ENCODE assay signal across 19 cellular contexts in genomic region chr15:67157779-67158366, GRCh38.
DNase-seq lines count a peak whose midpoint lies in the region; ATAC-seq and TF ChIP-seq lines count a peak whose summit lies in the region.
"Had no signal": no experiment of that assay in that cellular context is flagged by ENCODE, and none has a peak within 500 bp of the region (broad histone marks: within the 10 kb centered on the region; RNA-seq: fewer than 3 reads in every experiment).

No MANE protein-coding gene starts in this region.

- H3K4me3 ChIP-seq in muscle layer of duodenum (ENCODE audit: low read depth in 1 of 2, low read length in 2 of 2) = no peak overlapping the region
- H3K4me3 ChIP-seq in vagina = no peak overlapping the region
- H3K4me3 ChIP-seq in Caco-2 (ENCODE audit: low read depth, low read length) = no peak overlapping the region
- H3K4me3 ChIP-seq: transverse colon had no signal

- H3K9me3 ChIP-seq in muscle layer of duodenum (ENCODE audit: control insufficient read depth in 1 of 2, low read length in 2 of 2) (no peaks in the 10 kb centered on the region), vagina (no peaks in the 10 kb centered on the region), Caco-2 (no peaks in the 10 kb centered on the region)
- H3K9me3 ChIP-seq: transverse colon had no signal

- H3K27me3 ChIP-seq in muscle layer of duodenum (ENCODE audit: low read depth, low read length) (no peaks in the 10 kb centered on the region), vagina (no peaks in the 10 kb centered on the region), Caco-2 (replicated peaks; ENCODE audit: control insufficient read depth, insufficient read depth, low read length) (no peaks in the 10 kb centered on the region)
- H3K27me3 ChIP-seq: transverse colon had no signal

- TF ChIP-seq CTCF in endothelial cell (IDR thresholded peaks at IDR 0.05; ENCODE audit: unreplicated experiment) = no peak
- TF ChIP-seq CTCF in vagina (IDR thresholded peaks at IDR 0.05) = no peak
- no peak for TF ChIP-seq CTCF in Caco-2 (IDR thresholded peaks at IDR 0.05; ENCODE audit: insufficient read depth in 1 of 2, low read depth in 1 of 2, low read length in 1 of 2, severe bottlenecking in 1 of 2, unreplicated experiment in 1 of 2)

- CTCF ChIA-PET in Caco-2 (lab: Charles Lee) = no interaction called here

- peaks cover 7% of the 10 kb centered on the region for H3K36me3 Mint-ChIP-seq in activated naive CD8-positive, alpha-beta T cell
- peaks cover 18% of the 10 kb centered on the region for H3K36me3 Mint-ChIP-seq in activated naive CD8-positive, alpha-beta T cell treated with anti-CD3 and anti-CD28 coated beads for 36 hours
- H3K36me3 Mint-ChIP-seq in endothelial cell (ENCODE audit: low read depth, unreplicated experiment) = no peaks in the 10 kb centered on the region
- H3K36me3 Mint-ChIP-seq in Caco-2 (ENCODE audit: insufficient read depth, unreplicated experiment) = peaks cover 36% of the 10 kb centered on the region

- H3K27ac ChIP-seq in muscle layer of duodenum (ENCODE audit: low read length) = peak overlapping the region; percentile 10
- H3K27ac ChIP-seq in vagina = peak overlapping the region; percentile 67

- POLR2A ChIA-PET in Caco-2 (lab: Charles Lee) = no interaction called here

- intact Hi-C loops in vagina (cut with DNase I) (no loop called here), Caco-2 (cut with micrococcal nuclease; ENCODE audit: unreplicated experiment) (no loop called here)

- ATAC-seq in HG03521 (IDR thresholded peaks at IDR 0.05; ENCODE audit: unreplicated experiment) = no peak
- ATAC-seq: left colon had no signal

- H3K27ac Mint-ChIP-seq in activated naive CD8-positive, alpha-beta T cell = peak overlapping the region; percentile 8
- H3K27ac Mint-ChIP-seq in activated naive CD8-positive, alpha-beta T cell treated with anti-CD3 and anti-CD28 coated beads for 36 hours = no peak overlapping the region
- peak overlapping the region; percentile 62 for H3K27ac Mint-ChIP-seq in endothelial cell (ENCODE audit: unreplicated experiment)
- H3K27ac Mint-ChIP-seq in Caco-2 (ENCODE audit: unreplicated experiment) = no peak overlapping the region

- peaks cover 0 to under 1% of the 10 kb centered on the region in 2 donors for H3K36me3 ChIP-seq in muscle layer of duodenum (ENCODE audit: control insufficient read depth in 1 of 2, insufficient read depth in 2 of 2, low read length in 2 of 2)
- no peaks in the 10 kb centered on the region for H3K36me3 ChIP-seq in vagina
- no peaks in the 10 kb centered on the region; the same call in 1 of the 2 replicates for H3K36me3 ChIP-seq in Caco-2 (ENCODE audit: control insufficient read depth, insufficient read depth, low read length)
- H3K36me3 ChIP-seq: transverse colon had no signal

- TF ChIP-seq POLR2A in vagina (IDR thresholded peaks at IDR 0.05) = no peak

- peaks cover 13% of the 10 kb centered on the region for H3K4me1 Mint-ChIP-seq in activated naive CD8-positive, alpha-beta T cell (ENCODE audit: low read depth)
- peaks cover 9% of the 10 kb centered on the region for H3K4me1 Mint-ChIP-seq in activated naive CD8-positive, alpha-beta T cell treated with anti-CD3 and anti-CD28 coated beads for 36 hours
- H3K4me1 Mint-ChIP-seq in endothelial cell (ENCODE audit: unreplicated experiment) = peaks cover 19% of the 10 kb centered on the region
- H3K4me1 Mint-ChIP-seq in Caco-2 (ENCODE audit: low read depth, unreplicated experiment) = no peaks in the 10 kb centered on the region

- H3K4me1 ChIP-seq in muscle layer of duodenum (ENCODE audit: control insufficient read depth in 1 of 2, insufficient read depth in 2 of 2, low read length in 2 of 2) (no peaks in the 10 kb centered on the region), vagina (peaks cover 55% of the 10 kb centered on the region), Caco-2 (no peaks in the 10 kb centered on the region)

- no peaks in the 10 kb centered on the region for H3K27me3 Mint-ChIP-seq in activated naive CD8-positive, alpha-beta T cell
- no peaks in the 10 kb centered on the region for H3K27me3 Mint-ChIP-seq in activated naive CD8-positive, alpha-beta T cell treated with anti-CD3 and anti-CD28 coated beads for 36 hours
- H3K27me3 Mint-ChIP-seq in endothelial cell (ENCODE audit: unreplicated experiment) = peaks cover 3% of the 10 kb centered on the region
- no peaks in the 10 kb centered on the region for H3K27me3 Mint-ChIP-seq in Caco-2 (ENCODE audit: insufficient read depth, unreplicated experiment)

- BruUV-seq in Caco-2 (replicated peaks; lab: Mats Ljungman, UMichigan) = no TSS peak

- no peaks in the 10 kb centered on the region for H3K9me3 Mint-ChIP-seq in activated naive CD8-positive, alpha-beta T cell (ENCODE audit: low read depth)
- peaks cover 4% of the 10 kb centered on the region for H3K9me3 Mint-ChIP-seq in activated naive CD8-positive, alpha-beta T cell treated with anti-CD3 and anti-CD28 coated beads for 36 hours
- H3K9me3 Mint-ChIP-seq in endothelial cell (ENCODE audit: unreplicated experiment) = no peaks in the 10 kb centered on the region
- no peaks in the 10 kb centered on the region for H3K9me3 Mint-ChIP-seq in Caco-2 (ENCODE audit: unreplicated experiment)

- no peak overlapping the region for H3K4me3 Mint-ChIP-seq in activated naive CD8-positive, alpha-beta T cell
- no peak overlapping the region for H3K4me3 Mint-ChIP-seq in activated naive CD8-positive, alpha-beta T cell treated with anti-CD3 and anti-CD28 coated beads for 36 hours
- H3K4me3 Mint-ChIP-seq in endothelial cell (ENCODE audit: unreplicated experiment) (peak overlapping the region; percentile 39), Caco-2 (ENCODE audit: unreplicated experiment) (no peak overlapping the region)

- DNase-seq in activated naive CD8-positive, alpha-beta T cell treated with anti-CD3 and anti-CD28 coated beads for 36 hours = no peak
- DNase-seq in endothelial cell (ENCODE audit: low spot score) = no peak
- no peak for DNase-seq in vagina (ENCODE audit: extremely low spot score in 2 of 2)
- DNase-seq in Caco-2 = no peak
- no peak for DNase-seq in NCI-H1092 (lab: John Stamatoyannopoulos, UW)
- DNase-seq: activated CD4-positive, alpha-beta T cell treated with anti-CD3 and anti-CD28 coated beads, Interleukin-2, amount 50 U/mL, for 48 hours; activated naive CD4-positive, alpha-beta T cell; central memory CD4-positive, alpha-beta T cell; DMS153; left colon; NCI-H1105 treated with DMSO at 0.1 percent for 48 hours; NCI-H446 treated with DMSO at 0.1 percent for 48 hours; nucleus accumbens; stimulated activated CD4-positive, alpha-beta T cell treated with anti-CD3 and anti-CD28 coated beads, Interleukin-12 subunit alpha, Interleukin-12 subunit beta, amount 100 ng/mL, for 4 hours; T-helper 2 cell; transverse colon had no signal

Comparison
In these comparisons a context has a peak if more than half of its experiments do, and no peak if none do; other contexts are left out.
1. H3K27ac Mint-ChIP-seq: peak in activated naive CD8-positive, alpha-beta T cell (single experiment) and endothelial cell (single experiment); none in activated naive CD8-positive, alpha-beta T cell treated with anti-CD3 and anti-CD28 coated beads for 36 hours (single experiment) and Caco-2 (single experiment).